Comparison of ENCODE assay signal across 2 cellular contexts in genomic region chr12:123914726-123915345, GRCh38.
A peak's percentile ranks its signal among the peaks of the same experiment; 100 is the strongest.
TF ChIP-seq lines count a peak whose summit lies in the region.

No MANE protein-coding gene starts in this region.

TF ChIP-seq in GM23338, 12 proteins besides CTCF, POLR2A, EP300 and RAD21:
- TF ChIP-seq, protein P1, sequence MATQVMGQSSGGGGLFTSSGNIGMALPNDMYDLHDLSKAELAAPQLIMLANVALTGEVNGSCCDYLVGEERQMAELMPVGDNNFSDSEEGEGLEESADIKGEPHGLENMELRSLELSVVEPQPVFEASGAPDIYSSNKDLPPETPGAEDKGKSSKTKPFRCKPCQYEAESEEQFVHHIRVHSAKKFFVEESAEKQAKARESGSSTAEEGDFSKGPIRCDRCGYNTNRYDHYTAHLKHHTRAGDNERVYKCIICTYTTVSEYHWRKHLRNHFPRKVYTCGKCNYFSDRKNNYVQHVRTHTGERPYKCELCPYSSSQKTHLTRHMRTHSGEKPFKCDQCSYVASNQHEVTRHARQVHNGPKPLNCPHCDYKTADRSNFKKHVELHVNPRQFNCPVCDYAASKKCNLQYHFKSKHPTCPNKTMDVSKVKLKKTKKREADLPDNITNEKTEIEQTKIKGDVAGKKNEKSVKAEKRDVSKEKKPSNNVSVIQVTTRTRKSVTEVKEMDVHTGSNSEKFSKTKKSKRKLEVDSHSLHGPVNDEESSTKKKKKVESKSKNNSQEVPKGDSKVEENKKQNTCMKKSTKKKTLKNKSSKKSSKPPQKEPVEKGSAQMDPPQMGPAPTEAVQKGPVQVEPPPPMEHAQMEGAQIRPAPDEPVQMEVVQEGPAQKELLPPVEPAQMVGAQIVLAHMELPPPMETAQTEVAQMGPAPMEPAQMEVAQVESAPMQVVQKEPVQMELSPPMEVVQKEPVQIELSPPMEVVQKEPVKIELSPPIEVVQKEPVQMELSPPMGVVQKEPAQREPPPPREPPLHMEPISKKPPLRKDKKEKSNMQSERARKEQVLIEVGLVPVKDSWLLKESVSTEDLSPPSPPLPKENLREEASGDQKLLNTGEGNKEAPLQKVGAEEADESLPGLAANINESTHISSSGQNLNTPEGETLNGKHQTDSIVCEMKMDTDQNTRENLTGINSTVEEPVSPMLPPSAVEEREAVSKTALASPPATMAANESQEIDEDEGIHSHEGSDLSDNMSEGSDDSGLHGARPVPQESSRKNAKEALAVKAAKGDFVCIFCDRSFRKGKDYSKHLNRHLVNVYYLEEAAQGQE (IDR thresholded peaks at IDR 0.05; ENCODE audit: unreplicated experiment), result no peak

TF ChIP-seq in K562, 482 proteins besides CTCF, POLR2A, EP300 and RAD21 (continued from another document):
- TF ChIP-seq CREB3L1 (IDR thresholded peaks at IDR 0.05; ENCODE audit: borderline replicate concordance, low read depth) (no peak), EGR1 (conservative IDR thresholded peaks at IDR 0.05) (0 out of 2 replicates have a peak, but pooled peaks have one; percentile 6), ZNF217 (CRISPR knock-in tag; IDR thresholded peaks at IDR 0.05) (no peak), MEF2D (tag; conservative IDR thresholded peaks at IDR 0.05; ENCODE audit: low read depth) (no peak), ZNF184 (CRISPR knock-in tag; IDR thresholded peaks at IDR 0.05) (no peak), NFXL1 (CRISPR knock-in tag; IDR thresholded peaks at IDR 0.05) (no peak), CBFB (CRISPR knock-in tag; IDR thresholded peaks at IDR 0.05) (no peak)
